ENCODE assay signal across 8 cellular contexts in genomic region chr20:63651942-63652191, GRCh38. TPM values are rescaled to one million over a fixed set of nuclear protein-coding genes. Genes with fewer than 3 reads are reported as not detected.
DNase-seq lines count a peak whose midpoint lies in the region; ATAC-seq and TF ChIP-seq lines count a peak whose summit lies in the region.
"Had no signal": no experiment of that assay in that cellular context is flagged by ENCODE, and none has a peak within 500 bp of the region (broad histone marks: within the 10 kb centered on the region; RNA-seq: fewer than 3 reads in every experiment).

No MANE protein-coding gene starts in this region.

- peaks cover 9% of the 10 kb centered on the region for H3K4me1 ChIP-seq in HAP-1
- no peaks in the 10 kb centered on the region for H3K4me1 ChIP-seq in Karpas-422 (ENCODE audit: low read length)

- H3K9me3 Mint-ChIP-seq in activated B cell treated with CpG ODN at 0.5 μM for 24 hours (no peaks in the 10 kb centered on the region), glutamatergic neuron (ENCODE audit: unreplicated experiment) (peaks cover 6% of the 10 kb centered on the region)

- H2AFZ ChIP-seq in Karpas-422 (ENCODE audit: low read length): no peak overlapping the region

- CTCF ChIA-PET in activated B cell treated with CpG ODN at 0.5 μM for 24 hours (lab: Charles Lee): no interaction called here

- intact Hi-C loops in activated B cell treated with CpG ODN at 0.5 μM for 24 hours (cut with micrococcal nuclease) (loop anchor here (10.0 kb wide), 1 partner anchor 83 kb away; the partner anchor contains the start of genes LIME1 and SLC2A4RG), posterior cingulate gyrus (cut with DNase I) (no loop called here)

- no peak overlapping the region for H3K9ac ChIP-seq in Karpas-422 (ENCODE audit: low read length)

- no peak overlapping the region for H3K27ac Mint-ChIP-seq in activated B cell treated with CpG ODN at 0.5 μM for 24 hours
- H3K27ac Mint-ChIP-seq in glutamatergic neuron (ENCODE audit: unreplicated experiment): peak overlapping the region; percentile 88

- no peak for DNase-seq in HAP-1 (ENCODE audit: low spot score in 2 of 2)
- no peak for DNase-seq in activated B cell treated with CpG ODN at 0.5 μM for 24 hours
- no peak for DNase-seq in glutamatergic neuron
- DNase-seq in skeletal muscle cell (ENCODE audit: low read depth): no peak
- no peak for DNase-seq in posterior cingulate gyrus
- no peak for DNase-seq in LoVo (ENCODE audit: low spot score)
- DNase-seq in Karpas-422: no peak
- DNase-seq: SHP77 treated with DMSO at 0.1 percent for 48 hours had no signal

- peak overlapping the region; percentile 54 for H3K4me3 ChIP-seq in HAP-1
- peak overlapping the region; percentile 60 for H3K4me3 ChIP-seq in skeletal muscle cell (ENCODE audit: low read depth, low read length)
- no peak overlapping the region for H3K4me3 ChIP-seq in Karpas-422 (ENCODE audit: low read length)

- peak overlapping the region; percentile 68 for H3K4me3 Mint-ChIP-seq in activated B cell treated with CpG ODN at 0.5 μM for 24 hours
- peak overlapping the region; percentile 97 for H3K4me3 Mint-ChIP-seq in glutamatergic neuron (ENCODE audit: unreplicated experiment)

- peaks cover 15% of the 10 kb centered on the region for H3K4me1 Mint-ChIP-seq in activated B cell treated with CpG ODN at 0.5 μM for 24 hours
- peaks cover 14% of the 10 kb centered on the region for H3K4me1 Mint-ChIP-seq in glutamatergic neuron (ENCODE audit: low read depth, unreplicated experiment)

- H3K27me3 Mint-ChIP-seq in activated B cell treated with CpG ODN at 0.5 μM for 24 hours (peaks cover 6% of the 10 kb centered on the region), glutamatergic neuron (ENCODE audit: unreplicated experiment) (peaks cover 7% of the 10 kb centered on the region)

- POLR2A ChIA-PET in activated B cell treated with CpG ODN at 0.5 μM for 24 hours (lab: Charles Lee): interaction anchor here (1.1 kb wide), 1 partner anchor 10 kb away, joined by 4 read pairs; no protein-coding TSS in a partner anchor

- in situ Hi-C loops in HAP-1 (cut with MboI; ENCODE audit: low sequenced_read_pairs): no loop called here

- no peak overlapping the region for H3K4me2 ChIP-seq in Karpas-422 (ENCODE audit: low read depth, low read length, poor library complexity, severe bottlenecking)

- no peaks in the 10 kb centered on the region for H3K79me2 ChIP-seq in Karpas-422 (ENCODE audit: low read length)

- H3K27me3 ChIP-seq in HAP-1 (ENCODE audit: low read depth): no peaks in the 10 kb centered on the region
- no peaks in the 10 kb centered on the region for H3K27me3 ChIP-seq in Karpas-422 (ENCODE audit: low read length)

- ATAC-seq in activated B cell treated with CpG ODN at 0.5 μM for 24 hours (ENCODE audit: low read depth): no peak

- H3K36me3 ChIP-seq in HAP-1 (replicated peaks) (no peaks in the 10 kb centered on the region), Karpas-422 (ENCODE audit: insufficient read depth, low read length) (no peaks in the 10 kb centered on the region)

- TF ChIP-seq CTCF in activated B cell treated with CpG ODN at 0.5 μM for 24 hours (IDR thresholded peaks at IDR 0.05) (no peak), glutamatergic neuron (IDR thresholded peaks at IDR 0.05; ENCODE audit: partially characterized antibody, unreplicated experiment) (no peak)

- H3K9me3 ChIP-seq in HAP-1: no peaks in the 10 kb centered on the region
- no peaks in the 10 kb centered on the region for H3K9me3 ChIP-seq in Karpas-422 (ENCODE audit: low read length)

- H3K27ac ChIP-seq in Karpas-422 (ENCODE audit: low read length): no peak overlapping the region

- no peaks in the 10 kb centered on the region for H3K9me2 ChIP-seq in Karpas-422 (replicated peaks; ENCODE audit: insufficient read depth, low read length)

- no peaks in the 10 kb centered on the region for H3K36me3 Mint-ChIP-seq in activated B cell treated with CpG ODN at 0.5 μM for 24 hours (ENCODE audit: low read depth)
- H3K36me3 Mint-ChIP-seq in glutamatergic neuron (ENCODE audit: unreplicated experiment): no peaks in the 10 kb centered on the region

- H4K20me1 ChIP-seq in Karpas-422 (ENCODE audit: insufficient read depth, low read depth, low read length): no peaks in the 10 kb centered on the region

RNA-seq across cellular contexts. Expression of gene STMN3, which starts 1.4 kb away (rescaled TPM):
- total RNA-seq in activated B cell treated with CpG ODN at 0.5 μM for 24 hours (4.9 and 6.1 TPM in 2 replicates), glutamatergic neuron (ENCODE audit: unreplicated experiment) (459 TPM)
- 1.4 and 4.1 TPM in 2 replicates for total RNA-seq in Karpas-422 (2014; rRNA removed; shearing (Covaris generic); ENCODE audit: low replicate concordance)

RNA-seq across cellular contexts. Expression of gene RTEL1, which starts 6.2 kb away (rescaled TPM):
- 24.1 and 33.8 TPM in 2 replicates for total RNA-seq in activated B cell treated with CpG ODN at 0.5 μM for 24 hours
- 36.3 TPM for total RNA-seq in glutamatergic neuron (ENCODE audit: unreplicated experiment)
- total RNA-seq in Karpas-422 (2014; rRNA removed; shearing (Covaris generic); ENCODE audit: low replicate concordance): 6.4 and 8.3 TPM in 2 replicates

RNA-seq across cellular contexts. Expression of gene GMEB2, which starts 25.0 kb away (rescaled TPM):
- 16.9 and 17.4 TPM in 2 replicates for total RNA-seq in activated B cell treated with CpG ODN at 0.5 μM for 24 hours
- 12.8 TPM for total RNA-seq in glutamatergic neuron (ENCODE audit: unreplicated experiment)
- total RNA-seq in Karpas-422 (2014; rRNA removed; shearing (Covaris generic); ENCODE audit: low replicate concordance): 8.4 and 13.7 TPM in 2 replicates

RNA-seq across cellular contexts. Expression of gene TNFRSF6B, which starts 44.6 kb away (rescaled TPM):
- total RNA-seq in activated B cell treated with CpG ODN at 0.5 μM for 24 hours: not detected in 2 replicates
- total RNA-seq in glutamatergic neuron (ENCODE audit: unreplicated experiment): not detected
- total RNA-seq in Karpas-422 (2014; rRNA removed; shearing (Covaris generic); ENCODE audit: low replicate concordance): 2.5 and 4.6 TPM in 2 replicates

RNA-seq across cellular contexts. Expression of gene ARFRP1, which starts 55.9 kb away (rescaled TPM):
- 63.5 and 66.0 TPM in 2 replicates for total RNA-seq in activated B cell treated with CpG ODN at 0.5 μM for 24 hours
- 51.9 TPM for total RNA-seq in glutamatergic neuron (ENCODE audit: unreplicated experiment)
- total RNA-seq in Karpas-422 (2014; rRNA removed; shearing (Covaris generic); ENCODE audit: low replicate concordance): 15.1 and 30.2 TPM in 2 replicates

Comparison
In these comparisons a context has a peak if more than half of its experiments do, and no peak if none do; other contexts are left out.
1. RNA of gene STMN3, which starts 1.4 kb away (total RNA-seq): 459 TPM in glutamatergic neuron (single experiment); 4.9 to 6.1 TPM in activated B cell treated with CpG ODN at 0.5 μM for 24 hours and 1.4 to 4.1 TPM in Karpas-422; every median in the first group is over 10 times any median in the second.